In genomic region chr5:172789687-172790495, GRCh38 we compare ENCODE assay signal across 9 cellular contexts. TPM values are rescaled to one million over a fixed set of nuclear protein-coding genes. Genes with fewer than 3 reads are reported as not detected.
DNase-seq lines count a peak whose midpoint lies in the region; ATAC-seq and TF ChIP-seq lines count a peak whose summit lies in the region.
"Had no signal": no experiment of that assay in that cellular context is flagged by ENCODE, and none has a peak within 500 bp of the region (broad histone marks: within the 10 kb centered on the region; RNA-seq: fewer than 3 reads in every experiment).

No MANE protein-coding gene starts in this region.

- no peaks in the 10 kb centered on the region for H3K9me3 ChIP-seq in cardiac muscle cell (ENCODE audit: low read depth)

- no peak overlapping the region for H3K4me3 Mint-ChIP-seq in glutamatergic neuron (ENCODE audit: unreplicated experiment)

- TF ChIP-seq CTCF in cardiac muscle cell (IDR thresholded peaks at IDR 0.05; ENCODE audit: low read depth, low read length) (no peak), glutamatergic neuron (IDR thresholded peaks at IDR 0.05; ENCODE audit: partially characterized antibody, unreplicated experiment) (no peak)

- H3K4me3 ChIP-seq in cardiac muscle cell: no peak overlapping the region

- H3K4me1 Mint-ChIP-seq in glutamatergic neuron (ENCODE audit: low read depth, unreplicated experiment): no peaks in the 10 kb centered on the region

- peaks cover 23% of the 10 kb centered on the region for H3K4me1 ChIP-seq in cardiac muscle cell (ENCODE audit: low read depth)

- intact Hi-C loops in posterior vena cava (cut with DNase I): no loop called here

- ATAC-seq in SK-N-SH treated with all-trans-retinoic acid at 6 μM for 48 hours: peak; percentile 15; the same call in 2 of the 3 replicates

- H3K27ac Mint-ChIP-seq in glutamatergic neuron (ENCODE audit: unreplicated experiment): no peak overlapping the region

- H3K36me3 Mint-ChIP-seq in glutamatergic neuron (ENCODE audit: unreplicated experiment): no peaks in the 10 kb centered on the region

- no peaks in the 10 kb centered on the region for H3K36me3 ChIP-seq in cardiac muscle cell

- no peaks in the 10 kb centered on the region for H3K27me3 ChIP-seq in cardiac muscle cell

- DNase-seq in Ammon's horn (ENCODE audit: low spot score): peak; percentile 37
- peak in 1 of 2 donors; percentile 62 for DNase-seq in cardiac muscle cell (ENCODE audit: low read depth in 1 of 2, low spot score in 1 of 2)
- peak; percentile 85 for DNase-seq in posterior vena cava (ENCODE audit: low spot score)
- DNase-seq in glutamatergic neuron: no peak
- no peak for DNase-seq in cerebellar nuclear complex (lab: John Stamatoyannopoulos, UW)
- no peak for DNase-seq in stimulated activated CD4-positive, alpha-beta T cell treated with anti-CD3 and anti-CD28 coated beads, Interleukin-2, amount 100 ng/mL, for 24 hours
- no peak for DNase-seq in NCI-H524 treated with DMSO at 0.1 percent for 48 hours (lab: John Stamatoyannopoulos, UW)
- DNase-seq: Karpas-422 had no signal

- H3K27me3 Mint-ChIP-seq in glutamatergic neuron (ENCODE audit: unreplicated experiment): peaks cover 6% of the 10 kb centered on the region

- peaks cover 1% of the 10 kb centered on the region for H3K9me3 Mint-ChIP-seq in glutamatergic neuron (ENCODE audit: unreplicated experiment)

- peak overlapping the region; percentile 93 for H3K27ac ChIP-seq in cardiac muscle cell

TF ChIP-seq in SK-N-SH treated with all-trans-retinoic acid at 6 μM for 48 hours, 23 proteins besides CTCF, POLR2A, EP300 and RAD21:
- TF ChIP-seq RARB (CRISPR knock-in tag; IDR thresholded peaks at IDR 0.05): no peak
- TF ChIP-seq CSDC2 (CRISPR knock-in tag; IDR thresholded peaks at IDR 0.05): no peak
- no peak for TF ChIP-seq TSHZ2 (CRISPR knock-in tag; IDR thresholded peaks at IDR 0.05)
- no peak for TF ChIP-seq SNAI2 (CRISPR knock-in tag; IDR thresholded peaks at IDR 0.05)
- TF ChIP-seq GLIS3 (CRISPR knock-in tag; IDR thresholded peaks at IDR 0.05): no peak
- no peak for TF ChIP-seq ARNTL (CRISPR knock-in tag; IDR thresholded peaks at IDR 0.05; ENCODE audit: borderline replicate concordance, low read depth)
- no peak for TF ChIP-seq ZFP30 (CRISPR knock-in tag; IDR thresholded peaks at IDR 0.05)
- no peak for TF ChIP-seq CSRNP3 (CRISPR knock-in tag; IDR thresholded peaks at IDR 0.05)
- no peak for TF ChIP-seq POU6F1 (CRISPR knock-in tag; IDR thresholded peaks at IDR 0.05; ENCODE audit: borderline replicate concordance, low read depth)
- TF ChIP-seq PATZ1 (CRISPR knock-in tag; IDR thresholded peaks at IDR 0.05; ENCODE audit: borderline replicate concordance): no peak
- no peak for TF ChIP-seq PPARA (CRISPR knock-in tag; IDR thresholded peaks at IDR 0.05; ENCODE audit: borderline replicate concordance)
- no peak for TF ChIP-seq ZNF565 (CRISPR knock-in tag; conservative IDR thresholded peaks at IDR 0.05; ENCODE audit: low read depth)
- no peak for TF ChIP-seq ZNF8 (CRISPR knock-in tag; IDR thresholded peaks at IDR 0.05)
- no peak for TF ChIP-seq TCF4 (CRISPR knock-in tag; IDR thresholded peaks at IDR 0.05; ENCODE audit: borderline replicate concordance)
- TF ChIP-seq ZFP3 (CRISPR knock-in tag; IDR thresholded peaks at IDR 0.05): no peak
- no peak for TF ChIP-seq CREB5 (CRISPR knock-in tag; IDR thresholded peaks at IDR 0.05; ENCODE audit: low read depth)

RNA-seq across cellular contexts. Expression of gene DUSP1, which starts 18.9 kb away (rescaled TPM):
- 38.7 and 49.4 TPM in 2 replicates for total RNA-seq in cardiac muscle cell
- polyA plus RNA-seq in cardiac muscle cell: 27.1 and 32.2 TPM in 2 replicates
- total RNA-seq in posterior vena cava: 1,000 to 10,000 TPM in 1 of 2 donors, 100 to 1,000 TPM in 1; 445 to 1,411 TPM
- total RNA-seq in glutamatergic neuron (ENCODE audit: unreplicated experiment): 91.7 TPM

RNA-seq across cellular contexts. Expression of gene ERGIC1, which starts 44.2 kb away (rescaled TPM):
- total RNA-seq in cardiac muscle cell (77.3 and 85.1 TPM in 2 replicates), posterior vena cava (100 to 1,000 TPM; 140 to 169 TPM), glutamatergic neuron (ENCODE audit: unreplicated experiment) (76.2 TPM)
- polyA plus RNA-seq in cardiac muscle cell: 15.4 and 22.2 TPM in 2 replicates

Comparison
In these comparisons a context has a peak if more than half of its experiments do, and no peak if none do; other contexts are left out.
1. DNase-seq: peak in Ammon's horn (single experiment) and posterior vena cava (single experiment); none in glutamatergic neuron (single experiment), cerebellar nuclear complex (0 of 2), stimulated activated CD4-positive, alpha-beta T cell treated with anti-CD3 and anti-CD28 coated beads, Interleukin-2, amount 100 ng/mL, for 24 hours (0 of 2) and NCI-H524 treated with DMSO at 0.1 percent for 48 hours (single experiment).